ENCODE assay signal across 39 cellular contexts in the genomic region with DNA sequence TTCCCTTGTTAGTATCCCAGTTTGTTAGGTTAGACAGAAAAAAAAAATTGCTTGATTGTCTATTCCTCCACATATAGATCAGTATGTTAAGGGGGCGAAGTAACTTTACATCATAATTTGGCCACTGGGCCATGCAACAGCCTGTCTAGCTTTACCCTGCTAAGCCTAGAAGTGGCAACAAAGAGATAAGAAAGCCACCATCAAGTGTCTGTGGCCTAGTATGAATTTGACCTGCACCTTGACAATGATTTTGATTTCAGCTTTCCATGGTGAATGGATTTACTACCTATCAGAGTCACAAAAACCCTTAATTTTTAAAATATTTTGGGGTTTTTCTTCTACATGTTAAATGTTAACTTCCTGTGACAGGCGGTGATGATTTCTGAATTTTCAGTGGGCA.
"Had no signal": no experiment of that assay in that cellular context is flagged by ENCODE, and none has a peak within 500 bp of the region (broad histone marks: within the 10 kb centered on the region; RNA-seq: fewer than 3 reads in every experiment).

No MANE protein-coding gene starts in this region.

- H3K9me3 Mint-ChIP-seq: activated naive CD4-positive, alpha-beta T cell treated with anti-CD3 and anti-CD28 coated beads for 36 hours; activated naive CD4-positive, alpha-beta T cell treated with anti-CD3 and anti-CD28 coated beads, Interleukin-2, amount 10 ng/mL, durations not matched to agents 7 days and 5 days; activated naive CD4-positive, alpha-beta T cell treated with anti-CD3 and anti-CD28 coated beads, Interleukin-2, amount 50 U/mL, for 24 hours; activated naive CD4-positive, alpha-beta T cell treated with anti-CD3 and anti-CD28 coated beads, Interleukin-2, amount 50 U/mL, for 72 hours; activated naive CD8-positive, alpha-beta T cell treated with anti-CD3 and anti-CD28 coated beads for 36 hours; activated naive CD8-positive, alpha-beta T cell treated with anti-CD3 and anti-CD28 coated beads, Interleukin-2, amount 10 ng/mL, durations not matched to agents 7 days and 5 days; activated naive CD8-positive, alpha-beta T cell treated with anti-CD3 and anti-CD28 coated beads, Interleukin-2, amount 50 U/mL, for 24 hours; activated T-cell treated with anti-CD3 and anti-CD28 coated beads, Interleukin-2, amount 50 U/mL, for 24 hours; activated T-cell treated with anti-CD3 and anti-CD28 coated beads, Interleukin-2, amount 50 U/mL, for 4 hours; activated T-cell treated with anti-CD3 and anti-CD28 coated beads, Interleukin-2, amount 50 U/mL, for 72 hours; activated T-helper 1 cell treated with anti-CD3 and anti-CD28 coated beads, Interleukin-12 subunit alpha, Interleukin-12 subunit beta, Interleukin-2, Interleukin-4 antibody, amounts not matched to agents 30 ng/mL and 10 ng/mL and 1 ng/mL, durations not matched to agents 14 hours and 24 hours and 36 hours; activated T-helper 17 cell treated with anti-CD3 and anti-CD28 coated beads, Interleukin-2, amount 50 U/mL, for 72 hours; activated T-helper 2 cell treated with anti-CD3 and anti-CD28 coated beads, Interferon-gamma antibody, Interleukin-2, Interleukin-4, amounts not matched to agents 10 μg/mL and 5 μg/mL and 100 μg/mL, durations not matched to agents 14 hours and 24 hours and 36 hours; brain; central memory CD8-positive, alpha-beta T cell had no signal

- H3K4me1 Mint-ChIP-seq: brain had no signal

- H3K4me3 ChIP-seq: adrenal gland, ascending aorta, body of pancreas, breast epithelium, cardiac muscle cell had no signal

- H3K36me3 Mint-ChIP-seq: activated naive CD4-positive, alpha-beta T cell treated with anti-CD3 and anti-CD28 coated beads, Interleukin-2, amount 10 ng/mL, durations not matched to agents 7 days and 5 days; activated naive CD4-positive, alpha-beta T cell treated with anti-CD3 and anti-CD28 coated beads, Interleukin-2, amount 50 U/mL, for 72 hours had no signal

- H3K27me3 ChIP-seq: adrenal gland, ascending aorta, body of pancreas, brain microvascular endothelial cell, breast epithelium, cardiac muscle cell had no signal

- H3K9me3 ChIP-seq: adrenal gland, ascending aorta, body of pancreas, breast epithelium had no signal

- H3K4me1 ChIP-seq: ascending aorta, body of pancreas, breast epithelium had no signal

- H3K27ac Mint-ChIP-seq: activated naive CD4-positive, alpha-beta T cell treated with anti-CD3 and anti-CD28 coated beads for 36 hours; activated naive CD4-positive, alpha-beta T cell treated with anti-CD3 and anti-CD28 coated beads, Interleukin-2, amount 10 ng/mL, durations not matched to agents 7 days and 5 days; activated naive CD4-positive, alpha-beta T cell treated with anti-CD3 and anti-CD28 coated beads, Interleukin-2, amount 50 U/mL, for 24 hours; activated naive CD4-positive, alpha-beta T cell treated with anti-CD3 and anti-CD28 coated beads, Interleukin-2, amount 50 U/mL, for 72 hours; activated naive CD8-positive, alpha-beta T cell; activated naive CD8-positive, alpha-beta T cell treated with anti-CD3 and anti-CD28 coated beads for 36 hours; activated naive CD8-positive, alpha-beta T cell treated with anti-CD3 and anti-CD28 coated beads, Interleukin-2, amount 10 ng/mL, durations not matched to agents 7 days and 5 days; activated naive CD8-positive, alpha-beta T cell treated with anti-CD3 and anti-CD28 coated beads, Interleukin-2, amount 50 U/mL, for 24 hours; activated T-cell treated with anti-CD3 and anti-CD28 coated beads, Interleukin-2, amount 50 U/mL, for 24 hours; activated T-cell treated with anti-CD3 and anti-CD28 coated beads, Interleukin-2, amount 50 U/mL, for 72 hours; activated T-helper 1 cell treated with anti-CD3 and anti-CD28 coated beads, Interleukin-12 subunit alpha, Interleukin-12 subunit beta, Interleukin-2, Interleukin-4 antibody, amounts not matched to agents 30 ng/mL and 10 ng/mL and 1 ng/mL, durations not matched to agents 14 hours and 24 hours and 36 hours; activated T-helper 17 cell treated with anti-CD3 and anti-CD28 coated beads, Interleukin-2, amount 50 U/mL, for 72 hours; activated T-helper 2 cell treated with anti-CD3 and anti-CD28 coated beads, Interferon-gamma antibody, Interleukin-2, Interleukin-4, amounts not matched to agents 10 μg/mL and 5 μg/mL and 100 μg/mL, durations not matched to agents 14 hours and 24 hours and 36 hours; brain had no signal

- DNase-seq: activated effector memory CD4-positive, alpha-beta T cell treated with anti-CD3 and anti-CD28 coated beads, Interleukin-2, amount 50 U/mL, for 16 hours; activated effector memory CD4-positive, alpha-beta T cell treated with Interleukin-2 at 50 U/mL for 16 hours; activated gamma-delta T cell; activated gamma-delta T cell treated with Interleukin-2 at 50 U/mL for 16 hours; activated naive CD4-positive, alpha-beta T cell; activated naive CD4-positive, alpha-beta T cell treated with anti-CD3 and anti-CD28 coated beads for 36 hours; activated naive CD4-positive, alpha-beta T cell treated with anti-CD3 and anti-CD28 coated beads, Interleukin-2, amount 10 ng/mL, durations not matched to agents 7 days and 5 days; activated naive CD4-positive, alpha-beta T cell treated with anti-CD3 and anti-CD28 coated beads, Interleukin-2, amount 50 U/mL, for 16 hours; activated naive CD4-positive, alpha-beta T cell treated with Interleukin-2 at 50 U/mL for 16 hours; activated naive CD8-positive, alpha-beta T cell treated with anti-CD3 and anti-CD28 coated beads for 36 hours; activated naive CD8-positive, alpha-beta T cell treated with anti-CD3 and anti-CD28 coated beads, Interleukin-2, amount 10 ng/mL, durations not matched to agents 7 days and 5 days; activated naive CD8-positive, alpha-beta T cell treated with anti-CD3 and anti-CD28 coated beads, Interleukin-2, amount 50 U/mL, for 24 hours; activated T-cell treated with anti-CD3 and anti-CD28 coated beads, Interleukin-2, amount 50 U/mL, for 1 hour; activated T-cell treated with anti-CD3 and anti-CD28 coated beads, Interleukin-2, amount 50 U/mL, for 24 hours; activated T-cell treated with anti-CD3 and anti-CD28 coated beads, Interleukin-2, amount 50 U/mL, for 4 hours; activated T-cell treated with anti-CD3 and anti-CD28 coated beads, Interleukin-2, amount 50 U/mL, for 48 hours; activated T-cell treated with anti-CD3 and anti-CD28 coated beads, Interleukin-2, amount 50 U/mL, for 72 hours; adrenal gland; amniotic stem cell; amygdala; anterior cingulate cortex; aorta; body of pancreas; brain microvascular endothelial cell; central memory CD4-positive, alpha-beta T cell; cerebellar nuclear complex had no signal

- H3K4me3 Mint-ChIP-seq: activated naive CD4-positive, alpha-beta T cell treated with anti-CD3 and anti-CD28 coated beads for 36 hours; activated naive CD4-positive, alpha-beta T cell treated with anti-CD3 and anti-CD28 coated beads, Interleukin-2, amount 10 ng/mL, durations not matched to agents 7 days and 5 days; activated naive CD4-positive, alpha-beta T cell treated with anti-CD3 and anti-CD28 coated beads, Interleukin-2, amount 50 U/mL, for 24 hours; activated naive CD8-positive, alpha-beta T cell; activated naive CD8-positive, alpha-beta T cell treated with anti-CD3 and anti-CD28 coated beads for 36 hours; activated naive CD8-positive, alpha-beta T cell treated with anti-CD3 and anti-CD28 coated beads, Interleukin-2, amount 10 ng/mL, durations not matched to agents 7 days and 5 days; activated naive CD8-positive, alpha-beta T cell treated with anti-CD3 and anti-CD28 coated beads, Interleukin-2, amount 50 U/mL, for 24 hours; activated T-cell treated with anti-CD3 and anti-CD28 coated beads, Interleukin-2, amount 50 U/mL, for 24 hours; activated T-cell treated with anti-CD3 and anti-CD28 coated beads, Interleukin-2, amount 50 U/mL, for 4 hours; activated T-cell treated with anti-CD3 and anti-CD28 coated beads, Interleukin-2, amount 50 U/mL, for 72 hours; activated T-helper 1 cell treated with anti-CD3 and anti-CD28 coated beads, Interleukin-12 subunit alpha, Interleukin-12 subunit beta, Interleukin-2, Interleukin-4 antibody, amounts not matched to agents 30 ng/mL and 10 ng/mL and 1 ng/mL, durations not matched to agents 14 hours and 24 hours and 36 hours; activated T-helper 17 cell treated with anti-CD3 and anti-CD28 coated beads, Interleukin-2, amount 50 U/mL, for 72 hours; brain; central memory CD8-positive, alpha-beta T cell had no signal

- FAIRE-seq: astrocyte, bronchial epithelial cell had no signal

- H3K36me3 ChIP-seq: adrenal gland, ascending aorta, brain microvascular endothelial cell, breast epithelium, cardiac muscle cell had no signal

- H3K27me3 Mint-ChIP-seq: activated naive CD4-positive, alpha-beta T cell treated with anti-CD3 and anti-CD28 coated beads, Interleukin-2, amount 10 ng/mL, durations not matched to agents 7 days and 5 days; activated naive CD4-positive, alpha-beta T cell treated with anti-CD3 and anti-CD28 coated beads, Interleukin-2, amount 50 U/mL, for 24 hours; activated naive CD8-positive, alpha-beta T cell; activated naive CD8-positive, alpha-beta T cell treated with anti-CD3 and anti-CD28 coated beads for 36 hours; activated naive CD8-positive, alpha-beta T cell treated with anti-CD3 and anti-CD28 coated beads, Interleukin-2, amount 10 ng/mL, durations not matched to agents 7 days and 5 days; activated naive CD8-positive, alpha-beta T cell treated with anti-CD3 and anti-CD28 coated beads, Interleukin-2, amount 50 U/mL, for 24 hours; activated T-cell treated with anti-CD3 and anti-CD28 coated beads, Interleukin-2, amount 50 U/mL, for 24 hours; activated T-helper 17 cell treated with anti-CD3 and anti-CD28 coated beads, Interleukin-2, amount 50 U/mL, for 72 hours; brain; central memory CD8-positive, alpha-beta T cell had no signal

- H3K27ac ChIP-seq: adrenal gland, ascending aorta, body of pancreas, brain microvascular endothelial cell, breast epithelium, cardiac muscle cell had no signal

- ATAC-seq: activated naive CD4-positive, alpha-beta T cell treated with anti-CD3 and anti-CD28 coated beads, Interleukin-2, amount 50 U/mL, for 72 hours; activated naive CD8-positive, alpha-beta T cell treated with anti-CD3 and anti-CD28 coated beads, Interleukin-2, amount 50 U/mL, for 24 hours; activated T-cell treated with anti-CD3 and anti-CD28 coated beads, Interleukin-2, amount 50 U/mL, for 4 hours; activated T-cell treated with anti-CD3 and anti-CD28 coated beads, Interleukin-2, amount 50 U/mL, for 72 hours; activated T-helper 17 cell treated with anti-CD3 and anti-CD28 coated beads, Interleukin-2, amount 50 U/mL, for 72 hours; body of pancreas had no signal
